Comparison of ENCODE assay signal across 25 cellular contexts in genomic region chr4:156782491-156782890, GRCh38.
DNase-seq lines count a peak whose midpoint lies in the region; ATAC-seq, FAIRE-seq and TF ChIP-seq lines count a peak whose summit lies in the region.
"Had no signal": no experiment of that assay in that cellular context is flagged by ENCODE, and none has a peak within 500 bp of the region (broad histone marks: within the 10 kb centered on the region; RNA-seq: fewer than 3 reads in every experiment).

No MANE protein-coding gene starts in this region.

- no peaks in the 10 kb centered on the region for H3K27me3 Mint-ChIP-seq in MCF 10A (ENCODE audit: insufficient read depth, unreplicated experiment)

- H3K9me3 ChIP-seq in breast epithelium = no peaks in the 10 kb centered on the region
- no peaks in the 10 kb centered on the region for H3K9me3 ChIP-seq in mesenchymal stem cell (ENCODE audit: control insufficient read depth, low read length)
- H3K9me3 ChIP-seq: SK-N-SH had no signal

- no peak overlapping the region for H4K91ac ChIP-seq in mesenchymal stem cell (ENCODE audit: low read length)

- H3K9ac ChIP-seq in mesenchymal stem cell (ENCODE audit: low read length) = peak overlapping the region; percentile 45
- H3K9ac ChIP-seq: SK-N-SH had no signal

- peaks cover 17% of the 10 kb centered on the region for H3K79me1 ChIP-seq in mesenchymal stem cell (replicated peaks; ENCODE audit: low read length, poor library complexity, severe bottlenecking)

- H2AK5ac ChIP-seq in mesenchymal stem cell (ENCODE audit: low read length, severe bottlenecking) = no peak overlapping the region

- no peak overlapping the region for H2BK15ac ChIP-seq in mesenchymal stem cell (ENCODE audit: low read depth, poor library complexity, severe bottlenecking)

- peaks cover 7% of the 10 kb centered on the region for H3K36me3 Mint-ChIP-seq in MCF 10A (ENCODE audit: insufficient read depth, unreplicated experiment)

- no peak overlapping the region for H2BK120ac ChIP-seq in mesenchymal stem cell (ENCODE audit: low read depth, low read length)

- no peak overlapping the region for H3K18ac ChIP-seq in mesenchymal stem cell (ENCODE audit: low read depth in 1 of 2, low read length in 2 of 2)

- H3K23ac ChIP-seq in mesenchymal stem cell (ENCODE audit: low read length in 2 of 2) = no peak overlapping the region

- H3K36me3 ChIP-seq in breast epithelium (no peaks in the 10 kb centered on the region), bronchial epithelial cell (ENCODE audit: control insufficient read depth, insufficient read depth, low read length) (no peaks in the 10 kb centered on the region), mesenchymal stem cell (ENCODE audit: control insufficient read depth in 1 of 2, insufficient read depth in 2 of 2, low read depth in 1 of 2, low read length in 2 of 2) (peaks cover 7 to 13% of the 10 kb centered on the region in 2 experiments)

- no peak overlapping the region for H3K14ac ChIP-seq in mesenchymal stem cell (ENCODE audit: low read length in 2 of 2)

- H3K4ac ChIP-seq in mesenchymal stem cell (ENCODE audit: low read depth in 1 of 2, low read length in 2 of 2) = no peak overlapping the region

- H3K4me3 Mint-ChIP-seq in MCF 10A (ENCODE audit: unreplicated experiment) = peak overlapping the region; percentile 26

- POLR2A ChIA-PET in MCF 10A (lab: Yijun Ruan, JAX) = interaction anchor here (1.0 to 5.6 kb wide), 6 partner anchors 8 to 185 kb away, joined by 3 to 60 read pairs (median 11); no protein-coding TSS in a partner anchor

- WGBS in mesenchymal stem cell = 90% methylated on average over 4 of the region's 5 CpGs

- no peak for FAIRE-seq in bronchial epithelial cell (lab: Jason Lieb, UNC)
- FAIRE-seq: GM12891 had no signal

- H2AFZ ChIP-seq in mesenchymal stem cell (ENCODE audit: low read depth, low read length) = no peak overlapping the region
- H2AFZ ChIP-seq: PC-9 had no signal

- peaks cover 48% of the 10 kb centered on the region for H3K4me1 Mint-ChIP-seq in MCF 10A (ENCODE audit: insufficient read depth, unreplicated experiment)

- intact Hi-C loops in MCF 10A (cut with micrococcal nuclease) = no loop called here
- intact Hi-C loops in breast epithelium (cut with DNase I; ENCODE audit: low total_unique reads) = no loop called here

- peaks cover 5% of the 10 kb centered on the region for H3K9me3 Mint-ChIP-seq in MCF 10A (ENCODE audit: unreplicated experiment)

- TF ChIP-seq POLR2A in breast epithelium (IDR thresholded peaks at IDR 0.05) = no peak

- H3K4me3 ChIP-seq in breast epithelium (no peak overlapping the region), bronchial epithelial cell (ENCODE audit: low read depth, low read length) (no peak overlapping the region), mesenchymal stem cell (ENCODE audit: insufficient read depth in 1 of 2, low read depth in 1 of 2, low read length in 2 of 2) (no peak overlapping the region)
- H3K4me3 ChIP-seq: PC-9 had no signal

- H3K4me1 ChIP-seq in breast epithelium (no peaks in the 10 kb centered on the region), mesenchymal stem cell (ENCODE audit: control insufficient read depth, insufficient read depth, low read depth, low read length) (peaks cover 3% of the 10 kb centered on the region)

- H4K8ac ChIP-seq in mesenchymal stem cell (ENCODE audit: low read length) = no peak overlapping the region

- H2BK5ac ChIP-seq in mesenchymal stem cell (ENCODE audit: low read depth, low read length, poor library complexity, severe bottlenecking) = no peak overlapping the region

- no peak overlapping the region for H2BK12ac ChIP-seq in mesenchymal stem cell (ENCODE audit: low read length in 2 of 2)

- TF ChIP-seq CTCF in MCF 10A (IDR thresholded peaks at IDR 0.05; ENCODE audit: unreplicated experiment) (no peak), breast epithelium (IDR thresholded peaks at IDR 0.05) (no peak), bronchial epithelial cell (IDR thresholded peaks at IDR 0.05; ENCODE audit: insufficient read depth, low read length, severe bottlenecking) (no peak)

- TSS peak; percentile 18 for BruUV-seq in MCF 10A (replicated peaks; lab: Mats Ljungman, UMichigan)

- H3K27ac ChIP-seq in breast epithelium (no peak overlapping the region), mesenchymal stem cell (ENCODE audit: low read length, poor library complexity, severe bottlenecking) (peak overlapping the region; percentile 22)
- H3K27ac ChIP-seq: 22Rv1, PC-9 had no signal

- CTCF ChIA-PET in MCF 10A (lab: Yijun Ruan, JAX) = interaction anchor here (1.0 kb wide), 1 partner anchor 8 kb away, joined by 3 read pairs; no protein-coding TSS in a partner anchor

- ATAC-seq in GM18517 (IDR thresholded peaks at IDR 0.05; ENCODE audit: unreplicated experiment) = no peak

- DNase-seq in MCF 10A (ENCODE audit: unreplicated experiment) (no peak), breast epithelium (ENCODE audit: low spot score in 2 of 2) (no peak), bronchial epithelial cell (ENCODE audit: low read depth) (peak; percentile 74), mesenchymal stem cell (no peak), glomerular visceral epithelial cell (ENCODE audit: extremely low spot score) (no peak)
- DNase-seq in activated CD8-positive, alpha-beta memory T cell treated with anti-CD3 and anti-CD28 coated beads, Interleukin-2, amount 50 U/mL, for 48 hours = no peak
- DNase-seq: Calu3; DMS79 treated with DMSO at 0.1 percent for 48 hours; GF-D8; Karpas-422; MV-4-11; NCI-H1105; NCI-H146; NCI-H1930; NCI-H446 treated with DMSO at 0.1 percent for 48 hours; NCI-H526; NCI-H82; NK-92 treated with Interleukin-12 subunit alpha and Interleukin-12 subunit beta, amount 100 ng/mL, for 24 hours; PC-9; RPMI8226; SIG-M5; SK-N-SH had no signal

- no peaks in the 10 kb centered on the region for H3K27me3 ChIP-seq in breast epithelium
- H3K27me3 ChIP-seq in bronchial epithelial cell (ENCODE audit: control insufficient read depth, insufficient read depth, low read length) = no peaks in the 10 kb centered on the region
- no peaks in the 10 kb centered on the region for H3K27me3 ChIP-seq in mesenchymal stem cell (ENCODE audit: control insufficient read depth in 1 of 2, insufficient read depth in 1 of 2, low read length in 2 of 2)

- no peak overlapping the region for H3K4me2 ChIP-seq in mesenchymal stem cell (ENCODE audit: low read length, poor library complexity, severe bottlenecking)
- H3K4me2 ChIP-seq: PC-9, SK-N-SH had no signal

- peak overlapping the region; percentile 52 for H3K27ac Mint-ChIP-seq in MCF 10A (ENCODE audit: low read depth, unreplicated experiment)
